ENCODE assay signal across 5 cellular contexts in genomic region chr7:74758982-74759381, GRCh38. TPM values are rescaled to one million over a fixed set of nuclear protein-coding genes. Genes with fewer than 3 reads are reported as not detected.
"Had no signal": no experiment of that assay in that cellular context is flagged by ENCODE, and none has a peak within 500 bp of the region (broad histone marks: within the 10 kb centered on the region; RNA-seq: fewer than 3 reads in every experiment).

No MANE protein-coding gene starts in this region.

RNA-seq across cellular contexts. Expression of gene NCF1, which starts 14.8 kb away (rescaled TPM):
- total RNA-seq: HT-29, LHCN-M2, MCF 10A, RPMI7951, SJSA1 had no signal
